1 cellular context compared by ENCODE assay signal in genomic region chr17:56982312-56982711, GRCh38.
TF ChIP-seq lines count a peak whose summit lies in the region.

No MANE protein-coding gene starts in this region.

TF ChIP-seq in K562, 482 proteins besides CTCF, POLR2A, EP300 and RAD21 (continued from another document and continues in another):
- no peak for TF ChIP-seq HINFP (tag; conservative IDR thresholded peaks at IDR 0.05; ENCODE audit: low read depth)
- TF ChIP-seq DNMT1 (IDR thresholded peaks at IDR 0.05) = no peak
- TF ChIP-seq ZNF444 (CRISPR knock-in tag; IDR thresholded peaks at IDR 0.05) = no peak
- TF ChIP-seq SIN3A (IDR thresholded peaks at IDR 0.05; ENCODE audit: borderline replicate concordance in 2 of 2, control insufficient read depth in 1 of 2, low read depth in 2 of 2, low read length in 2 of 2) = no peak
- TF ChIP-seq PRMT5 (CRISPR knock-in tag; IDR thresholded peaks at IDR 0.05) = no peak
- peak; percentile 54; the same call in 1 of the 2 replicates for TF ChIP-seq KLF16 (IDR thresholded peaks at IDR 0.05)
- TF ChIP-seq ZNF655 (CRISPR knock-in tag; IDR thresholded peaks at IDR 0.05) = no peak
- TF ChIP-seq USF2 (CRISPR knock-in tag; IDR thresholded peaks at IDR 0.05) = no peak
- TF ChIP-seq SLC30A9 (CRISPR knock-in tag; IDR thresholded peaks at IDR 0.05) = no peak
- peak; percentile 10; the same call in 1 of the 2 replicates for TF ChIP-seq CXXC5 (CRISPR knock-in tag; IDR thresholded peaks at IDR 0.05)
- TF ChIP-seq COPS2 (conservative IDR thresholded peaks at IDR 0.05) = no peak
- TF ChIP-seq ZNF311 (CRISPR knock-in tag; IDR thresholded peaks at IDR 0.05) = no peak
- no peak for TF ChIP-seq SRSF1 (IDR thresholded peaks at IDR 0.05; ENCODE audit: low read depth, low read length)
- no peak for TF ChIP-seq ZBED1 (IDR thresholded peaks at IDR 0.05)
- TF ChIP-seq ZNF76 (CRISPR knock-in tag; IDR thresholded peaks at IDR 0.05; ENCODE audit: borderline replicate concordance) = no peak
- 0 out of 2 replicates have a peak, but pooled peaks have one; percentile 47 for TF ChIP-seq ARID1B (IDR thresholded peaks at IDR 0.05)
- TF ChIP-seq ZBTB49 (CRISPR knock-in tag; IDR thresholded peaks at IDR 0.05; ENCODE audit: borderline replicate concordance) = no peak
- TF ChIP-seq ATF1 (CRISPR knock-in tag; IDR thresholded peaks at IDR 0.05) = no peak
- TF ChIP-seq ATF1 (tag; IDR thresholded peaks at IDR 0.05) = no peak
- no peak for TF ChIP-seq ZNF780A (CRISPR knock-in tag; IDR thresholded peaks at IDR 0.05)
- TF ChIP-seq ZNF408 (CRISPR knock-in tag; IDR thresholded peaks at IDR 0.05; ENCODE audit: low read depth) = no peak
- TF ChIP-seq ZC3H4 (CRISPR knock-in tag; IDR thresholded peaks at IDR 0.05; ENCODE audit: borderline replicate concordance) = no peak
- peak; percentile 49; the same call in 1 of the 2 replicates for TF ChIP-seq TEAD4 (IDR thresholded peaks at IDR 0.05; ENCODE audit: low read length)
- TF ChIP-seq TEAD4 (CRISPR knock-in tag; IDR thresholded peaks at IDR 0.05; ENCODE audit: borderline replicate concordance) = no peak
- no peak for TF ChIP-seq ZBTB7A (IDR thresholded peaks at IDR 0.05; ENCODE audit: borderline replicate concordance, control insufficient read depth, low read depth, low read length)
- no peak for TF ChIP-seq MGA (IDR thresholded peaks at IDR 0.05)
- no peak for TF ChIP-seq MCM7 (IDR thresholded peaks at IDR 0.05)
- no peak for TF ChIP-seq MED1 (CRISPR knock-in tag; IDR thresholded peaks at IDR 0.05; ENCODE audit: borderline replicate concordance)
- no peak for TF ChIP-seq MBD1 (CRISPR knock-in tag; IDR thresholded peaks at IDR 0.05)
- TF ChIP-seq CBFA2T3 (IDR thresholded peaks at IDR 0.05) = peak; percentile 86
- no peak for TF ChIP-seq SMAD4 (CRISPR knock-in tag; conservative IDR thresholded peaks at IDR 0.05)
- TF ChIP-seq EP400 (IDR thresholded peaks at IDR 0.05) = no peak
- TF ChIP-seq CC2D1A (IDR thresholded peaks at IDR 0.05) = no peak
- TF ChIP-seq NFIC (IDR thresholded peaks at IDR 0.05) = peak; percentile 44; the same call in 1 of the 2 replicates
- no peak for TF ChIP-seq MCM5 (IDR thresholded peaks at IDR 0.05; ENCODE audit: low read depth)
- TF ChIP-seq NR1H2 (CRISPR knock-in tag; IDR thresholded peaks at IDR 0.05) = no peak
- no peak for TF ChIP-seq AFF4 (CRISPR knock-in tag; IDR thresholded peaks at IDR 0.05)
- TF ChIP-seq E2F3 (CRISPR knock-in tag; IDR thresholded peaks at IDR 0.05) = no peak
- no peak for TF ChIP-seq MEF2D (tag; conservative IDR thresholded peaks at IDR 0.05; ENCODE audit: low read depth)
- no peak for TF ChIP-seq SMARCB1 (IDR thresholded peaks at IDR 0.05; ENCODE audit: insufficient read length, low read depth)
- peak; percentile 81 for TF ChIP-seq POLR2AphosphoS5 (IDR thresholded peaks at IDR 0.05; ENCODE audit: control insufficient read depth, insufficient read depth, low read depth, low read length)
- peak; percentile 64 for TF ChIP-seq TCF3 (CRISPR knock-in tag; IDR thresholded peaks at IDR 0.05)
- no peak for TF ChIP-seq SRSF9 (IDR thresholded peaks at IDR 0.05; ENCODE audit: borderline replicate concordance, low read depth, low read length)
